In genomic region chr2:200788129-200788718, GRCh38 we compare ENCODE assay signal across 12 cellular contexts. TPM values are rescaled to one million over a fixed set of nuclear protein-coding genes. Genes with fewer than 3 reads are reported as not detected.
A peak's percentile ranks its signal among the peaks of the same experiment; 100 is the strongest.
DNase-seq lines count a peak whose midpoint lies in the region; ATAC-seq, FAIRE-seq and TF ChIP-seq lines count a peak whose summit lies in the region.
"Had no signal": no experiment of that assay in that cellular context is flagged by ENCODE, and none has a peak within 500 bp of the region (broad histone marks: within the 10 kb centered on the region; RNA-seq: fewer than 3 reads in every experiment).

No MANE protein-coding gene starts in this region.

- H3K36me3 ChIP-seq in bronchial epithelial cell (ENCODE audit: control insufficient read depth, insufficient read depth, low read length): no peaks in the 10 kb centered on the region
- H3K36me3 ChIP-seq in upper lobe of right lung: no peaks in the 10 kb centered on the region
- H3K36me3 ChIP-seq: spleen had no signal

- DNase-seq in left cardiac atrium (no peak), left ventricle myocardium superior (no peak), bronchial epithelial cell (ENCODE audit: low read depth) (peak; percentile 72), kidney glomerular epithelial cell (lab: John Stamatoyannopoulos, UW) (peak; percentile 26), upper lobe of right lung (no peak), amniotic stem cell (lab: John Stamatoyannopoulos, UW) (no peak), NCI-H510A (lab: John Stamatoyannopoulos, UW) (no peak)
- no peak for DNase-seq in stimulated activated CD4-positive, alpha-beta T cell treated with anti-CD3 and anti-CD28 coated beads, Interleukin-1b, Interleukin-23, amount 100 ng/mL, for 48 hours
- DNase-seq: activated T-cell treated with anti-CD3 and anti-CD28 coated beads, Interleukin-2, amount 50 U/mL, for 1 hour; NCI-H187; spleen had no signal

- no peak overlapping the region for H3K27ac ChIP-seq in upper lobe of right lung
- H3K27ac ChIP-seq: spleen had no signal

- peak; percentile 82 for FAIRE-seq in bronchial epithelial cell (lab: Jason Lieb, UNC)
- FAIRE-seq: G401.6 had no signal

- intact Hi-C loops in left cardiac atrium (cut with DNase I): no loop called here
- intact Hi-C loops in left ventricle myocardium superior (cut with micrococcal nuclease): no loop called here
- intact Hi-C loops in upper lobe of right lung (cut with DNase I): no loop called here

- ATAC-seq in left cardiac atrium (peak; percentile 29 to 35), left ventricle myocardium superior (no peak), upper lobe of right lung (peak; percentile 22)

- H3K4me3 ChIP-seq in bronchial epithelial cell (ENCODE audit: low read depth, low read length) (no peak overlapping the region), upper lobe of right lung (no peak overlapping the region)
- H3K4me3 ChIP-seq: spleen had no signal

- TF ChIP-seq CTCF in bronchial epithelial cell (IDR thresholded peaks at IDR 0.05; ENCODE audit: insufficient read depth, low read length, severe bottlenecking) (no peak), upper lobe of right lung (IDR thresholded peaks at IDR 0.05) (no peak)

- no peaks in the 10 kb centered on the region for H3K4me1 ChIP-seq in upper lobe of right lung
- H3K4me1 ChIP-seq: spleen had no signal

- H3K9me3 ChIP-seq in upper lobe of right lung: no peaks in the 10 kb centered on the region
- H3K9me3 ChIP-seq: spleen had no signal

- H3K27me3 ChIP-seq in bronchial epithelial cell (ENCODE audit: control insufficient read depth, insufficient read depth, low read length) (no peaks in the 10 kb centered on the region), upper lobe of right lung (no peaks in the 10 kb centered on the region)
- H3K27me3 ChIP-seq: spleen had no signal

RNA-seq across cellular contexts. Expression of gene BZW1, which starts 23.5 kb away (rescaled TPM):
- total RNA-seq in left cardiac atrium: 100 to 1,000 TPM; 104 to 176 TPM
- 71.2 TPM for total RNA-seq in left ventricle myocardium superior
- 546 and 792 TPM in 2 replicates for total RNA-seq in bronchial epithelial cell
- total RNA-seq in upper lobe of right lung: 158 TPM

Comparison
In these comparisons a context has a peak if more than half of its experiments do, and no peak if none do; other contexts are left out.
1. DNase-seq: peak in bronchial epithelial cell (single experiment) and kidney glomerular epithelial cell (single experiment); none in left cardiac atrium (single experiment), left ventricle myocardium superior (single experiment), upper lobe of right lung (single experiment), amniotic stem cell (single experiment), stimulated activated CD4-positive, alpha-beta T cell treated with anti-CD3 and anti-CD28 coated beads, Interleukin-1b, Interleukin-23, amount 100 ng/mL, for 48 hours (single experiment) and NCI-H510A (single experiment).